18 cellular contexts compared by ENCODE assay signal in the genomic region with DNA sequence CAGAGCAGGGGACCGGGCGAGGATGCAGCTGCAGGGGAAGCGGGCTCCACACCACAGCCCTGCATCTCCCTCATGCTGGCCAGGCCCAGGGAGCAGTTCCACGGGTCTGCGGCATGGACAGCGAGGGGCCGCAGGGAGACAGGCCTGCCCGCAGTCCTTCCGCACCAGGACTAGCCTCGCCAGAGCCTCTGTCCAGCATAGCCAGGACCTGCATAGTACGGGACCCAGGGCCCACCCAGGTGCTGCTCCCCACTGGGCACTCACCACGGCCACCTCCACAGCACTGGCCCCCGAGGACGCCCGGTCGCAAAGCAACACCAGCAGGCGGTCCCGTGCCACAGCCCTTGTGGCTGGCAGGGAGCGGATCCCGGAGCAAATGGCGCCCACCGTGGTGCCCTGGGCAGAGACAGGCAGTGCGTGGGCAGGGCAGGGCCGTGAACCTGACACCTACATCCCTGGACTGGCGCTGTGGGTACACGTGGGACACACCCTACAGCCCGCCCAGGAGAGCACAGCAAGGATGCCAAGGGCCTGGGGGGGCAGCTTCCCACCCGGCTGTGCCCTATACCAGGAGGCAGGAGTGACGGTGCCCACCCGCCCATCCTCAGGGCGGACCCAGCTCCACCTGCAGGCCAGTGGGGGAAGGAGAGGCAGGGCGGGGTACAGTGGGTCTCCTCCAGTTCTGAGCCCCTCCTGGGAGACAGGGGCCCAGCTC. TPM values are rescaled to one million over a fixed set of nuclear protein-coding genes. Genes with fewer than 3 reads are reported as not detected.
DNase-seq lines count a peak whose midpoint lies in the region; ATAC-seq and TF ChIP-seq lines count a peak whose summit lies in the region.
"Had no signal": no experiment of that assay in that cellular context is flagged by ENCODE, and none has a peak within 500 bp of the region (broad histone marks: within the 10 kb centered on the region; RNA-seq: fewer than 3 reads in every experiment).

No MANE protein-coding gene starts in this region.

- TF ChIP-seq CTCF in GM13977 (IDR thresholded peaks at IDR 0.05; ENCODE audit: extremely low read depth, insufficient read depth, missing control alignments): no peak
- TF ChIP-seq CTCF in choroid plexus epithelial cell (conservative IDR thresholded peaks at IDR 0.05; ENCODE audit: low read depth, low read length): peak; percentile 11

- peaks cover 91% of the 10 kb centered on the region for H3K36me3 ChIP-seq in BLaER1
- H3K36me3 ChIP-seq in neuronal stem cell (replicated peaks in 1 of 2; ENCODE audit: control insufficient read depth in 2 of 2, insufficient read depth in 2 of 2, low read length in 2 of 2): no peaks in the 10 kb centered on the region
- H3K36me3 ChIP-seq: thoracic aorta had no signal

- peaks cover 8% of the 10 kb centered on the region for H3K79me1 ChIP-seq in neuronal stem cell (ENCODE audit: low read depth, low read length)

- H3K36me3 Mint-ChIP-seq in activated CD8-positive, alpha-beta memory T cell treated with anti-CD3 and anti-CD28 coated beads, Interleukin-2, amount 10 ng/mL, durations not matched to agents 7 days and 5 days: no peaks in the 10 kb centered on the region

- H3K4me1 ChIP-seq in BLaER1 (peaks cover 28% of the 10 kb centered on the region), neuronal stem cell (ENCODE audit: control insufficient read depth in 2 of 2, insufficient read depth in 1 of 2, low read depth in 1 of 2, low read length in 2 of 2) (no peaks in the 10 kb centered on the region)

- H3K27ac ChIP-seq in BLaER1 (peak overlapping the region; percentile 76), neuronal stem cell (replicated peaks; ENCODE audit: low read length) (no peak overlapping the region)
- H3K27ac ChIP-seq: thoracic aorta had no signal

- WGBS in neuronal stem cell (ENCODE audit: extremely low coverage in 2 of 2, insufficient read length in 2 of 2, insufficient replicate concordance in 1 of 2), 2 donors: no CpG with 5 or more reads among the region's 32 CpGs

- H3K27me3 Mint-ChIP-seq in activated CD8-positive, alpha-beta memory T cell treated with anti-CD3 and anti-CD28 coated beads, Interleukin-2, amount 10 ng/mL, durations not matched to agents 7 days and 5 days: no peaks in the 10 kb centered on the region
- H3K27me3 Mint-ChIP-seq: activated CD4-positive, alpha-beta memory T cell treated with anti-CD3 and anti-CD28 coated beads, Interleukin-2, amount 10 ng/mL, durations not matched to agents 7 days and 5 days; activated T-helper 17 cell treated with anti-CD3 and anti-CD28 coated beads, Interleukin-2, amount 50 U/mL, for 72 hours had no signal

- H4K8ac ChIP-seq in neuronal stem cell (ENCODE audit: low read depth, low read length): peak overlapping the region; percentile 82

- no peak for ATAC-seq in activated CD8-positive, alpha-beta memory T cell treated with anti-CD3 and anti-CD28 coated beads, Interleukin-2, amount 10 ng/mL, durations not matched to agents 7 days and 5 days
- ATAC-seq in HG02623 (IDR thresholded peaks at IDR 0.05; ENCODE audit: unreplicated experiment): no peak
- ATAC-seq: activated T-helper 17 cell treated with anti-CD3 and anti-CD28 coated beads, Interleukin-2, amount 50 U/mL, for 72 hours had no signal

- no peak overlapping the region for H2AFZ ChIP-seq in neuronal stem cell (ENCODE audit: low read length)

- CTCF ChIA-PET in activated CD8-positive, alpha-beta memory T cell treated with anti-CD3 and anti-CD28 coated beads, Interleukin-2, amount 10 ng/mL, durations not matched to agents 7 days and 5 days (lab: Charles Lee): interaction anchor here (1.5 kb wide), 1 partner anchor 55 kb away, joined by 3 read pairs; no protein-coding TSS in a partner anchor

- in situ Hi-C loops in GM13977 (cut with MboI; ENCODE audit: low pct_unique_long_range_greater_than_20kb, low sequenced_read_pairs, unreplicated experiment): no loop called here

- no peak overlapping the region for H4K91ac ChIP-seq in neuronal stem cell (ENCODE audit: low read depth, low read length, poor library complexity)

- no peak overlapping the region for H3K27ac Mint-ChIP-seq in activated CD8-positive, alpha-beta memory T cell treated with anti-CD3 and anti-CD28 coated beads, Interleukin-2, amount 10 ng/mL, durations not matched to agents 7 days and 5 days
- H3K27ac Mint-ChIP-seq: activated CD4-positive, alpha-beta memory T cell treated with anti-CD3 and anti-CD28 coated beads, Interleukin-2, amount 10 ng/mL, durations not matched to agents 7 days and 5 days; activated T-helper 17 cell treated with anti-CD3 and anti-CD28 coated beads, Interleukin-2, amount 50 U/mL, for 72 hours had no signal

- peak overlapping the region; percentile 17 for H3K23ac ChIP-seq in neuronal stem cell (ENCODE audit: low read depth, low read length, poor library complexity)

- peak overlapping the region; percentile 41; the same call in 1 of the 2 replicates for H3K9ac ChIP-seq in BLaER1
- H3K9ac ChIP-seq in neuronal stem cell (ENCODE audit: low read depth, low read length, poor library complexity): peak overlapping the region; percentile 21

- H3K4me2 ChIP-seq in BLaER1: peak overlapping the region; percentile 80
- H3K4me2 ChIP-seq in neuronal stem cell (ENCODE audit: insufficient read depth, low read length, poor library complexity, severe bottlenecking): no peak overlapping the region

- peak overlapping the region; percentile 89 for H3K14ac ChIP-seq in neuronal stem cell (ENCODE audit: low read length)

- H3K4me3 Mint-ChIP-seq in activated CD8-positive, alpha-beta memory T cell treated with anti-CD3 and anti-CD28 coated beads, Interleukin-2, amount 10 ng/mL, durations not matched to agents 7 days and 5 days: no peak overlapping the region
- H3K4me3 Mint-ChIP-seq: activated CD4-positive, alpha-beta memory T cell treated with anti-CD3 and anti-CD28 coated beads, Interleukin-2, amount 10 ng/mL, durations not matched to agents 7 days and 5 days; activated T-helper 17 cell treated with anti-CD3 and anti-CD28 coated beads, Interleukin-2, amount 50 U/mL, for 72 hours had no signal

- H3K4me1 Mint-ChIP-seq in activated CD8-positive, alpha-beta memory T cell treated with anti-CD3 and anti-CD28 coated beads, Interleukin-2, amount 10 ng/mL, durations not matched to agents 7 days and 5 days: no peaks in the 10 kb centered on the region
- H3K4me1 Mint-ChIP-seq: activated CD4-positive, alpha-beta memory T cell treated with anti-CD3 and anti-CD28 coated beads, Interleukin-2, amount 10 ng/mL, durations not matched to agents 7 days and 5 days; activated T-helper 17 cell treated with anti-CD3 and anti-CD28 coated beads, Interleukin-2, amount 50 U/mL, for 72 hours had no signal

- no peak overlapping the region for H3K4ac ChIP-seq in neuronal stem cell (ENCODE audit: low read length)

- peaks cover 24% of the 10 kb centered on the region for H4K20me1 ChIP-seq in BLaER1

- peaks cover 5% of the 10 kb centered on the region for H3K9me3 Mint-ChIP-seq in activated CD8-positive, alpha-beta memory T cell treated with anti-CD3 and anti-CD28 coated beads, Interleukin-2, amount 10 ng/mL, durations not matched to agents 7 days and 5 days (ENCODE audit: low read depth)

- peak overlapping the region; percentile 73 for H2BK12ac ChIP-seq in neuronal stem cell (ENCODE audit: low read length)

- DNase-seq in GM13977 (ENCODE audit: low spot score) (peak; percentile 22), choroid plexus epithelial cell (ENCODE audit: low read depth) (no peak), neuronal stem cell (ENCODE audit: low spot score) (no peak), NCI-H446 (lab: John Stamatoyannopoulos, UW) (no peak), NCI-H1105 (lab: John Stamatoyannopoulos, UW) (no peak)
- DNase-seq in activated CD8-positive, alpha-beta memory T cell treated with anti-CD3 and anti-CD28 coated beads, Interleukin-2, amount 10 ng/mL, durations not matched to agents 7 days and 5 days: no peak
- DNase-seq: activated CD4-positive, alpha-beta memory T cell treated with anti-CD3 and anti-CD28 coated beads, Interleukin-2, amount 10 ng/mL, durations not matched to agents 7 days and 5 days; AML-193; KG1; mammary epithelial cell; NCI-H1048; NCI-H82; retina; SW 1271 had no signal

- peaks cover 13% of the 10 kb centered on the region for H3K9me3 ChIP-seq in BLaER1
- peaks cover 7 to 11% of the 10 kb centered on the region in 2 donors for H3K9me3 ChIP-seq in neuronal stem cell (replicated peaks in 1 of 2; ENCODE audit: control insufficient read depth in 2 of 2, insufficient read depth in 1 of 2, low read depth in 1 of 2, low read length in 2 of 2)

- no peak overlapping the region for H3K4me3 ChIP-seq in BLaER1
- H3K4me3 ChIP-seq in choroid plexus epithelial cell (ENCODE audit: low read depth, low read length): no peak overlapping the region
- H3K4me3 ChIP-seq in neuronal stem cell (ENCODE audit: low read length in 2 of 2): peak overlapping the region in 1 of 2 donors; percentile 6
- H3K4me3 ChIP-seq: thoracic aorta had no signal

- H2BK120ac ChIP-seq in neuronal stem cell (ENCODE audit: low read depth, low read length): no peak overlapping the region

- H3K27me3 ChIP-seq in BLaER1: no peaks in the 10 kb centered on the region
- no peaks in the 10 kb centered on the region for H3K27me3 ChIP-seq in neuronal stem cell (ENCODE audit: control insufficient read depth in 3 of 3, insufficient read depth in 3 of 3, low read depth in 1 of 3, low read length in 3 of 3)

- H2BK15ac ChIP-seq in neuronal stem cell (ENCODE audit: low read length): no peak overlapping the region

- H2AK5ac ChIP-seq in neuronal stem cell (ENCODE audit: low read depth, low read length): peak overlapping the region; percentile 70

- H3K18ac ChIP-seq in neuronal stem cell (ENCODE audit: low read length): peak overlapping the region; percentile 17

- peak overlapping the region; percentile 19 for H2BK5ac ChIP-seq in neuronal stem cell (ENCODE audit: low read length)

RNA-seq across cellular contexts. Expression of gene JAG2, which starts 23.8 kb away (rescaled TPM):
- polyA plus RNA-seq in neuronal stem cell (2013, experiment 1 of 2): 5.2 TPM
- 4.9 TPM for polyA plus RNA-seq in neuronal stem cell (2013, experiment 2 of 2)
- total RNA-seq in activated CD8-positive, alpha-beta memory T cell treated with anti-CD3 and anti-CD28 coated beads, Interleukin-2, amount 10 ng/mL, durations not matched to agents 7 days and 5 days: 1 to 10 TPM in 1 of 2 experiments, under 1 TPM in 1; 0.76 to 3.2 TPM

RNA-seq across cellular contexts. Expression of gene NUDT14, which starts 36.3 kb away (rescaled TPM):
- 21.6 TPM for polyA plus RNA-seq in neuronal stem cell (2013, experiment 1 of 2)
- polyA plus RNA-seq in neuronal stem cell (2013, experiment 2 of 2): 21.9 TPM
- 10 to 100 TPM; 16.2 to 20.9 TPM for total RNA-seq in activated CD8-positive, alpha-beta memory T cell treated with anti-CD3 and anti-CD28 coated beads, Interleukin-2, amount 10 ng/mL, durations not matched to agents 7 days and 5 days
